Comparison of ENCODE assay signal across 18 cellular contexts in the genomic region with DNA sequence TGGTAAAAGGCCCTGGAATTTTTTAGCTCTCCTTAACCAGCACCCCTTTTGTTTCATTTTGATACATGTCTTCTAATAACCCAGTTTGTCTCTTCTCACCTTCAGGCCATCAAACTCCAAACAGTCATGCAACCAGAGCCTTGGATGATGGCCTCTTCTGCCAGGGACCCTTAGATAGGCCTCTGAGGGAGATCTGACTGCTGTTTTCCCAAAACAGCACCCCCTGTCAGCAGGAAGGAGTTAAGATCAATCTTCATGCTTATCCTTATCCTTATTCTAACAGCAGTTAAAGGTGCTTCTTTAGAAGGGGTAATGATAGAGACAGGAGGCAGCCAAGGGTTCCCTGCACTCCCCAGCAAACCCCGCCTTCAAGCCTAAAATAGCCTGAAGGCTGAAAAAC.
"Had no signal": no experiment of that assay in that cellular context is flagged by ENCODE, and none has a peak within 500 bp of the region (broad histone marks: within the 10 kb centered on the region; RNA-seq: fewer than 3 reads in every experiment).

No MANE protein-coding gene starts in this region.

- H3K36me3 Mint-ChIP-seq: stimulated activated naive B cell treated with anti-CD40 and anti-IgM and Interleukin-4, amounts not matched to agents 10 μg/mL and 1 μg/mL and 100 μg/mL, for 72 hours had no signal

- H3K27ac Mint-ChIP-seq: naive thymus-derived CD4-positive, alpha-beta T cell; stimulated activated naive B cell treated with anti-CD40 and anti-IgM and Interleukin-4, amounts not matched to agents 10 μg/mL and 1 μg/mL and 100 μg/mL, for 72 hours had no signal

- H3K27me3 Mint-ChIP-seq: stimulated activated naive CD8-positive, alpha-beta T cell treated with anti-CD3 and anti-CD28 coated beads, Interleukin-15, amount 100 ng/mL, for 72 hours had no signal

- H3K9ac ChIP-seq: parathyroid adenoma had no signal

- H3K4me1 Mint-ChIP-seq: stimulated activated naive B cell treated with anti-CD40 and anti-IgM and Interleukin-4, amounts not matched to agents 10 μg/mL and 1 μg/mL and 100 μg/mL, for 72 hours; stimulated activated naive CD8-positive, alpha-beta T cell treated with anti-CD3 and anti-CD28 coated beads, Interleukin-15, amount 100 ng/mL, for 72 hours had no signal

- H3K27ac ChIP-seq: colonic mucosa, gastrocnemius medialis, heart right ventricle, parathyroid adenoma, prostate gland, right lobe of liver, testis, tibial nerve had no signal

- H3K79me2 ChIP-seq: parathyroid adenoma had no signal

- H2AFZ ChIP-seq: parathyroid adenoma had no signal

- H3K4me3 ChIP-seq: colonic mucosa, gastrocnemius medialis, heart right ventricle, prostate gland, right lobe of liver, testis, tibial nerve had no signal

- H3K9me3 Mint-ChIP-seq: stimulated activated naive CD8-positive, alpha-beta T cell treated with anti-CD3 and anti-CD28 coated beads, Interleukin-15, amount 100 ng/mL, for 72 hours had no signal

- H3K36me3 ChIP-seq: colonic mucosa, gastrocnemius medialis, heart right ventricle, prostate gland, right lobe of liver, tibial nerve had no signal

- H3K27me3 ChIP-seq: colonic mucosa, gastrocnemius medialis, heart right ventricle, right lobe of liver, testis, tibial nerve had no signal

- H3K4me3 Mint-ChIP-seq: naive thymus-derived CD4-positive, alpha-beta T cell; nephron progenitor cell; stimulated activated naive B cell treated with anti-CD40 and anti-IgM and Interleukin-4, amounts not matched to agents 10 μg/mL and 1 μg/mL and 100 μg/mL, for 72 hours; stimulated activated naive CD8-positive, alpha-beta T cell treated with anti-CD3 and anti-CD28 coated beads, Interleukin-15, amount 100 ng/mL, for 72 hours had no signal

- H3K9me3 ChIP-seq: colonic mucosa, prostate gland, right lobe of liver, testis had no signal

- H3K4me1 ChIP-seq: colonic mucosa, gastrocnemius medialis, parathyroid adenoma, prostate gland, right lobe of liver had no signal

- DNase-seq: colonic mucosa; dermis blood vessel endothelial cell; gastrocnemius medialis; heart right ventricle; islet precursor cell; mammary epithelial cell; naive thymus-derived CD4-positive, alpha-beta T cell; nephron progenitor cell; right lobe of liver; stimulated activated CD4-positive, alpha-beta T cell treated with anti-CD3 and anti-CD28 coated beads, Interleukin-2, amount 100 ng/mL, for 24 hours; stimulated activated CD4-positive, alpha-beta T cell treated with anti-CD3 and anti-CD28 coated beads, Interleukin-4, amount 100 ng/mL, for 4 hours; stimulated activated naive B cell treated with anti-CD40 and anti-IgM and Interleukin-4, amounts not matched to agents 10 μg/mL and 1 μg/mL and 100 μg/mL, for 72 hours; stimulated activated naive CD8-positive, alpha-beta T cell treated with anti-CD3 and anti-CD28 coated beads, Interleukin-15, amount 100 ng/mL, for 72 hours; testis had no signal

- ATAC-seq: gastrocnemius medialis; heart right ventricle; left lobe of liver; naive thymus-derived CD4-positive, alpha-beta T cell; right lobe of liver; stimulated activated naive B cell treated with anti-CD40 and anti-IgM and Interleukin-4, amounts not matched to agents 10 μg/mL and 1 μg/mL and 100 μg/mL, for 72 hours; stimulated activated naive CD8-positive, alpha-beta T cell treated with anti-CD3 and anti-CD28 coated beads, Interleukin-15, amount 100 ng/mL, for 72 hours had no signal
